Comparison of ENCODE assay signal across 26 cellular contexts in the genomic region with DNA sequence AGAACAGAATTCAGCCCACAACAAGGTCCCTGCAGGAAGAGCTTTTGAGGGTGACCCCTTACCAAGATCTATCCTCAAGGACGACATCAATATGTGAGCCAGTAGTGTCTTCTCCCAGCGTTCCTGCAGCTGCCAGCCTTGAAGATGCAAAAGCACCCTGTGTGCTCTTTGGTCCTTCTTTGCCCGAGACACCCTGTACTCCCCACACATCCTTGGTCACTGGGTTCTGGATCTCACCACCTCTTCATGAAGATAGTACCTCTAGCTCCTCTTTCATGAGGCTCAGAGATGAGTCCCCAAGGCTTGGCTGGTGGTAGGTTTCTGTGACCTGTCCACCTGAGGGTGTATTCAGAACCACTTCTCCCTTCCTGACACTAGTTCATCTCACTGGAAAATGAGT.
"Had no signal": no experiment of that assay in that cellular context is flagged by ENCODE, and none has a peak within 500 bp of the region (broad histone marks: within the 10 kb centered on the region; RNA-seq: fewer than 3 reads in every experiment).

No MANE protein-coding gene starts in this region.

- H3K27ac ChIP-seq: colonic mucosa, dorsolateral prefrontal cortex, epithelial cell of prostate, esophagus muscularis mucosa, esophagus squamous epithelium, foreskin keratinocyte, gastrocnemius medialis, gastroesophageal sphincter, heart left ventricle, heart right ventricle had no signal

- H3K4me1 ChIP-seq: colonic mucosa, foreskin keratinocyte, gastrocnemius medialis had no signal

- H3K27me3 ChIP-seq: colonic mucosa, esophagus muscularis mucosa, esophagus squamous epithelium, gastrocnemius medialis, gastroesophageal sphincter had no signal

- H3K36me3 ChIP-seq: colonic mucosa, esophagus muscularis mucosa, esophagus squamous epithelium, gastrocnemius medialis, gastroesophageal sphincter, heart left ventricle, heart right ventricle had no signal

- FAIRE-seq: colon, endometrium, endothelial cell of umbilical vein, frontal cortex had no signal

- DNase-seq: colonic mucosa; cortex of kidney; dermis blood vessel endothelial cell; dorsolateral prefrontal cortex; effector CD4-positive, alpha-beta T cell; effector CD8-positive, alpha-beta T cell; effector memory CD4-positive, alpha-beta T cell; effector memory CD8-positive, alpha-beta T cell; endodermal cell; erythroblast; esophagus squamous epithelium; foreskin fibroblast; foreskin keratinocyte; foreskin melanocyte; gastrocnemius medialis; glutamatergic neuron; heart left ventricle; heart right ventricle had no signal

- H3K9me3 ChIP-seq: colonic mucosa, esophagus muscularis mucosa, esophagus squamous epithelium, gastrocnemius medialis, gastroesophageal sphincter, heart left ventricle, heart right ventricle had no signal

- H3K4me3 ChIP-seq: colonic mucosa, dorsolateral prefrontal cortex, esophagus muscularis mucosa, esophagus squamous epithelium, gastrocnemius medialis, gastroesophageal sphincter, heart left ventricle, heart right ventricle had no signal

- ATAC-seq: effector memory CD8-positive, alpha-beta T cell; esophagus mucosa; foreskin keratinocyte; gastrocnemius medialis; gastroesophageal sphincter; heart left ventricle; heart right ventricle had no signal
